In genomic region chr1:186842547-186842946, GRCh38 we compare ENCODE assay signal across 17 cellular contexts. TPM values are rescaled to one million over a fixed set of nuclear protein-coding genes. Genes with fewer than 3 reads are reported as not detected.
"Had no signal": no experiment of that assay in that cellular context is flagged by ENCODE, and none has a peak within 500 bp of the region (broad histone marks: within the 10 kb centered on the region; RNA-seq: fewer than 3 reads in every experiment).

No MANE protein-coding gene starts in this region.

- H3K27me3 Mint-ChIP-seq: activated B cell treated with CpG ODN at 0.5 μM for 24 hours; activated naive CD8-positive, alpha-beta T cell treated with anti-CD3 and anti-CD28 coated beads, Interleukin-2, amount 10 ng/mL, durations not matched to agents 7 days and 5 days; brain had no signal

- H3K36me3 ChIP-seq: pancreas, suprapubic skin, upper lobe of right lung had no signal

- DNase-seq: activated B cell treated with CpG ODN at 0.5 μM for 24 hours; activated CD4-positive, alpha-beta T cell treated with anti-CD3 and anti-CD28 coated beads for 48 hours; activated CD8-positive, alpha-beta memory T cell treated with anti-CD3 and anti-CD28 coated beads, Interleukin-2, amount 50 U/mL, for 48 hours; activated naive CD8-positive, alpha-beta T cell treated with anti-CD3 and anti-CD28 coated beads, Interleukin-2, amount 10 ng/mL, durations not matched to agents 7 days and 5 days; cortex of kidney; effector CD8-positive, alpha-beta T cell; foreskin keratinocyte; midbrain; pancreas; stimulated activated CD4-positive, alpha-beta T cell treated with anti-CD3 and anti-CD28 coated beads, Interleukin-15, amount 100 ng/mL, for 24 hours; stimulated activated CD4-positive, alpha-beta T cell treated with anti-CD3 and anti-CD28 coated beads, Interleukin-4, amount 100 ng/mL, for 24 hours; stimulated activated CD8-positive, alpha-beta memory T cell treated with anti-CD3 and anti-CD28 coated beads, Interleukin-4, amount 100 ng/mL, for 48 hours; stimulated activated naive CD4-positive, alpha-beta T cell treated with Interleukin-2 at 50 U/mL for 16 hours; T-helper 2 cell; upper lobe of right lung had no signal

- H3K27ac Mint-ChIP-seq: activated B cell treated with CpG ODN at 0.5 μM for 24 hours; activated naive CD8-positive, alpha-beta T cell treated with anti-CD3 and anti-CD28 coated beads, Interleukin-2, amount 10 ng/mL, durations not matched to agents 7 days and 5 days; brain had no signal

- H3K9me3 Mint-ChIP-seq: activated B cell treated with CpG ODN at 0.5 μM for 24 hours; activated naive CD8-positive, alpha-beta T cell treated with anti-CD3 and anti-CD28 coated beads, Interleukin-2, amount 10 ng/mL, durations not matched to agents 7 days and 5 days; brain had no signal

- H3K27ac ChIP-seq: foreskin keratinocyte, pancreas, suprapubic skin, upper lobe of right lung had no signal

- H3K36me3 Mint-ChIP-seq: activated naive CD8-positive, alpha-beta T cell treated with anti-CD3 and anti-CD28 coated beads, Interleukin-2, amount 10 ng/mL, durations not matched to agents 7 days and 5 days; brain had no signal

- H3K4me3 Mint-ChIP-seq: activated B cell treated with CpG ODN at 0.5 μM for 24 hours; activated naive CD8-positive, alpha-beta T cell treated with anti-CD3 and anti-CD28 coated beads, Interleukin-2, amount 10 ng/mL, durations not matched to agents 7 days and 5 days; brain had no signal

- H3K27me3 ChIP-seq: foreskin keratinocyte, pancreas, suprapubic skin, upper lobe of right lung had no signal

- H3K4me1 Mint-ChIP-seq: activated B cell treated with CpG ODN at 0.5 μM for 24 hours; activated naive CD8-positive, alpha-beta T cell treated with anti-CD3 and anti-CD28 coated beads, Interleukin-2, amount 10 ng/mL, durations not matched to agents 7 days and 5 days had no signal

- H3K4me1 ChIP-seq: foreskin keratinocyte, pancreas had no signal

- H3K4me3 ChIP-seq: pancreas, suprapubic skin, upper lobe of right lung had no signal

- H3K9me3 ChIP-seq: pancreas, suprapubic skin, upper lobe of right lung had no signal

RNA-seq across cellular contexts. Expression of gene PLA2G4A, which starts 13.8 kb away (rescaled TPM):
- total RNA-seq: activated B cell treated with CpG ODN at 0.5 μM for 24 hours had no signal
